ENCODE assay signal across 13 cellular contexts in genomic region chr2:67463810-67464209, GRCh38.
DNase-seq lines count a peak whose midpoint lies in the region; ATAC-seq and TF ChIP-seq lines count a peak whose summit lies in the region.
"Had no signal": no experiment of that assay in that cellular context is flagged by ENCODE, and none has a peak within 500 bp of the region (broad histone marks: within the 10 kb centered on the region; RNA-seq: fewer than 3 reads in every experiment).

No MANE protein-coding gene starts in this region.

- no peaks in the 10 kb centered on the region for H3K79me2 ChIP-seq in HCT116 (ENCODE audit: insufficient read depth, low read length)

- ATAC-seq in HCT116: peak; percentile 76
- peak; percentile 87 for ATAC-seq in RWPE2 (ENCODE audit: low read depth)
- ATAC-seq in T-cell (replicated peaks in 1 of 4): no peak
- ATAC-seq in HG03097 (IDR thresholded peaks at IDR 0.05; ENCODE audit: low FRiP score, unreplicated experiment): no peak
- no peak for ATAC-seq in HG02840 (IDR thresholded peaks at IDR 0.05; ENCODE audit: low FRiP score, unreplicated experiment)
- ATAC-seq: activated naive CD4-positive, alpha-beta T cell treated with anti-CD3 and anti-CD28 coated beads, Interleukin-2, amount 50 U/mL, for 72 hours; upper lobe of right lung had no signal

- H3K36me3 Mint-ChIP-seq in T-cell: no peaks in the 10 kb centered on the region
- H3K36me3 Mint-ChIP-seq: activated naive CD4-positive, alpha-beta T cell treated with anti-CD3 and anti-CD28 coated beads, Interleukin-2, amount 50 U/mL, for 72 hours had no signal

- H3K9me3 ChIP-seq in HCT116 (ENCODE audit: control insufficient read depth in 1 of 2, insufficient read depth in 1 of 2, low read depth in 1 of 2, low read length in 2 of 2) (no peaks in the 10 kb centered on the region), RWPE2 (ENCODE audit: severe bottlenecking) (no peaks in the 10 kb centered on the region)
- H3K9me3 ChIP-seq: upper lobe of right lung had no signal

- RAD21 ChIA-PET in HCT116 (lab: Charles Lee; ENCODE audit: low non-redundant PET in 1 of 2, low total read pairs in 2 of 2, uncharacterized antibody in 2 of 2, unreplicated experiment in 2 of 2): no interaction called here

- peak; percentile 64 for DNase-seq in HCT116 (ENCODE audit: low read depth, low spot score)
- DNase-seq in NCI-H187 (lab: John Stamatoyannopoulos, UW): peak; percentile 66 to 68
- DNase-seq in RWPE2 (ENCODE audit: low spot score): peak; percentile 82
- DNase-seq in kidney glomerular epithelial cell (lab: John Stamatoyannopoulos, UW): peak; percentile 43
- DNase-seq in T-cell: no peak
- no peak for DNase-seq in GM20000 (ENCODE audit: low spot score)
- DNase-seq: CD4-positive, alpha-beta T cell; effector CD8-positive, alpha-beta T cell; upper lobe of right lung had no signal

- H3K4me2 ChIP-seq in HCT116 (ENCODE audit: low read length): peak overlapping the region; percentile 33; the same call in 1 of the 2 replicates

- intact Hi-C loops in HCT116 (cut with micrococcal nuclease): no loop called here

- peaks cover 0 to 9% of the 10 kb centered on the region in 2 donors for H3K27me3 Mint-ChIP-seq in T-cell

- no peak overlapping the region for H3K4me3 Mint-ChIP-seq in T-cell
- H3K4me3 Mint-ChIP-seq: CD4-positive, alpha-beta T cell had no signal

- CTCF ChIA-PET in HCT116 (lab: Charles Lee): no interaction called here
- CTCF ChIA-PET in T-cell (lab: Charles Lee): no interaction called here

- POLR2A ChIA-PET in HCT116 (lab: Charles Lee): no interaction called here
- POLR2A ChIA-PET in T-cell (lab: Charles Lee): no interaction called here

- no TSS peak for BruUV-seq in HCT116 (replicated peaks; lab: Mats Ljungman, UMichigan)

- TF ChIP-seq POLR2A in HCT116 (IDR thresholded peaks at IDR 0.05; ENCODE audit: borderline replicate concordance, extremely low read depth, insufficient read depth, insufficient read length): no peak

- no peak overlapping the region for H3K9ac ChIP-seq in HCT116 (ENCODE audit: low read length)

- TF ChIP-seq RAD21 in HCT116 (IDR thresholded peaks at IDR 0.05; ENCODE audit: low read depth): no peak

- H4K20me1 ChIP-seq in HCT116 (ENCODE audit: insufficient read depth): no peaks in the 10 kb centered on the region

- H3K4me1 ChIP-seq in HCT116 (ENCODE audit: control insufficient read depth in 1 of 2, insufficient read depth in 2 of 2, low read length in 2 of 2) (peaks cover 0 to 21% of the 10 kb centered on the region in 2 experiments; a peak in 2 of 4 replicates), RWPE2 (ENCODE audit: insufficient read depth, poor library complexity, severe bottlenecking) (peaks cover 33% of the 10 kb centered on the region)
- H3K4me1 ChIP-seq: upper lobe of right lung had no signal

- H3K27me3 ChIP-seq in HCT116 (ENCODE audit: insufficient read depth, low read length) (no peaks in the 10 kb centered on the region), RWPE2 (ENCODE audit: insufficient read depth, poor library complexity, severe bottlenecking) (no peaks in the 10 kb centered on the region)
- H3K27me3 ChIP-seq: upper lobe of right lung had no signal

- H3K9me3 Mint-ChIP-seq in T-cell: no peaks in the 10 kb centered on the region
- H3K9me3 Mint-ChIP-seq: activated naive CD4-positive, alpha-beta T cell treated with anti-CD3 and anti-CD28 coated beads, Interleukin-2, amount 50 U/mL, for 72 hours; CD4-positive, alpha-beta T cell had no signal

- peak overlapping the region; percentile 37 for H2AFZ ChIP-seq in HCT116 (ENCODE audit: low read depth, low read length, poor library complexity, severe bottlenecking)

- TF ChIP-seq CTCF in HCT116 (IDR thresholded peaks at IDR 0.05 in 2 of 3, conservative IDR thresholded peaks at IDR 0.05 in 1 of 3; ENCODE audit: borderline replicate concordance in 1 of 3, insufficient read depth in 1 of 3, low read depth in 2 of 3, low read length in 2 of 3): no peak
- TF ChIP-seq CTCF in RWPE2 (IDR thresholded peaks at IDR 0.05; ENCODE audit: poor library complexity, severe bottlenecking): no peak
- no peak for TF ChIP-seq CTCF in GM20000 (IDR thresholded peaks at IDR 0.05; ENCODE audit: extremely low read depth, missing control alignments)

- no peak overlapping the region for H3K4me3 ChIP-seq in HCT116 (replicated peaks in 1 of 2; ENCODE audit: low read depth in 1 of 2, low read length in 2 of 2)
- no peak overlapping the region for H3K4me3 ChIP-seq in RWPE2 (ENCODE audit: severe bottlenecking)
- H3K4me3 ChIP-seq: upper lobe of right lung had no signal

- H3K9me2 ChIP-seq in HCT116 (ENCODE audit: insufficient read depth): no peaks in the 10 kb centered on the region

- H3K27ac ChIP-seq in HCT116 (ENCODE audit: low read depth, low read length) (no peak overlapping the region), RWPE2 (ENCODE audit: poor library complexity, severe bottlenecking) (peak overlapping the region; percentile 72)
- H3K27ac ChIP-seq: HL-60, upper lobe of right lung had no signal

- H3K36me3 ChIP-seq in HCT116 (ENCODE audit: control insufficient read depth in 1 of 2, insufficient read depth in 2 of 2, low read length in 2 of 2) (no peaks in the 10 kb centered on the region), RWPE2 (ENCODE audit: low read depth) (no peaks in the 10 kb centered on the region)
- H3K36me3 ChIP-seq: upper lobe of right lung had no signal

- no peaks in the 10 kb centered on the region for H3K4me1 Mint-ChIP-seq in T-cell

- H3K27ac Mint-ChIP-seq in T-cell: no peak overlapping the region
- H3K27ac Mint-ChIP-seq: activated naive CD4-positive, alpha-beta T cell treated with anti-CD3 and anti-CD28 coated beads, Interleukin-2, amount 50 U/mL, for 72 hours; CD4-positive, alpha-beta T cell had no signal

TF ChIP-seq in HCT116, 20 proteins besides CTCF, POLR2A, EP300 and RAD21:
- no peak for TF ChIP-seq POLR2AphosphoS5 (IDR thresholded peaks at IDR 0.05; ENCODE audit: low read depth, low read length)
- peak; percentile 49; the same call in 1 of the 2 replicates for TF ChIP-seq FOSL1 (IDR thresholded peaks at IDR 0.05; ENCODE audit: low read depth)
- peak; percentile 67 for TF ChIP-seq SP1 (IDR thresholded peaks at IDR 0.05; ENCODE audit: low read depth)
- TF ChIP-seq CBX3 (IDR thresholded peaks at IDR 0.05; ENCODE audit: low read depth): peak; percentile 43; the same call in 1 of the 2 replicates
- peak; percentile 40; the same call in 1 of the 2 replicates for TF ChIP-seq ATF3 (IDR thresholded peaks at IDR 0.05)
- TF ChIP-seq EZH2 (IDR thresholded peaks at IDR 0.05): no peak
- TF ChIP-seq MAX (IDR thresholded peaks at IDR 0.05): peak; percentile 38; the same call in 1 of the 2 replicates
- TF ChIP-seq EGR1 (IDR thresholded peaks at IDR 0.05; ENCODE audit: low read depth): no peak
- peak; percentile 48; the same call in 1 of the 2 replicates for TF ChIP-seq CEBPB (IDR thresholded peaks at IDR 0.05; ENCODE audit: low read depth)
- peak; percentile 46 for TF ChIP-seq JUND (IDR thresholded peaks at IDR 0.05)

Comparison
In these comparisons a context has a peak if more than half of its experiments do, and no peak if none do; other contexts are left out.
1. ATAC-seq: peak in HCT116 (single experiment) and RWPE2 (single experiment); none in T-cell (0 of 4), HG03097 (single experiment) and HG02840 (single experiment).
2. DNase-seq: peak in HCT116 (single experiment), NCI-H187 (2 of 2), RWPE2 (single experiment) and kidney glomerular epithelial cell (single experiment); none in T-cell (0 of 34) and GM20000 (single experiment).